20 cellular contexts compared by ENCODE assay signal in the genomic region with DNA sequence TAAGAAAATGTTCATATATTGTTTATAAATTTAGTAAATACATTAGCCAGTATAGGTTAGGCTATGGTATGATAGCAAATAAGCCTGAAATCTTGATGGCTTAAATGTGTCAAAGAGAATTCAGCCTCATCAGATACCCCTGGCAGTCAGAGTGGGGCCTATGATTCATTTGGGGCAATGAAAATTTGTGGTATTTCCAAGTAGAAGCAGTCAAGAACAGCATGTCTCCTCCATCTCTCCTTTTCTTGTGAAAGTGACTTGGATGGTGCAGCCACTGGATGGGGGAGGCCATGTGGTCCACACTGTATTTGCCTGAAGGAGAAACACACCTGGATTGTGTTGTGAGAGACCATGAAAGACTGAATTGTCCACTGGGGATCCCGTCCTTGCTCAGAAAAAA.
"Had no signal": no experiment of that assay in that cellular context is flagged by ENCODE, and none has a peak within 500 bp of the region (broad histone marks: within the 10 kb centered on the region; RNA-seq: fewer than 3 reads in every experiment).

No MANE protein-coding gene starts in this region.

- H3K9me3 ChIP-seq: adrenal gland, colonic mucosa, lower lobe of right lung, pancreas, right lobe of liver, SK-N-SH, tibial nerve had no signal

- H3K36me3 Mint-ChIP-seq: natural killer cell had no signal

- H3K36me3 ChIP-seq: adrenal gland, colonic mucosa, lower lobe of right lung, pancreas, right lobe of liver had no signal

- H3K4me1 ChIP-seq: adrenal gland, colonic mucosa, lower lobe of right lung, pancreas, right lobe of liver had no signal

- ATAC-seq: lower lobe of right lung, natural killer cell, pancreas, right lobe of liver, WTC11 had no signal

- H3K9me3 Mint-ChIP-seq: natural killer cell had no signal

- DNase-seq: activated CD4-positive, alpha-beta T cell treated with anti-CD3 and anti-CD28 coated beads, Interleukin-2, amount 10 ng/mL, durations not matched to agents 24 days and 14 days; activated naive CD4-positive, alpha-beta T cell treated with anti-CD3 and anti-CD28 coated beads for 36 hours; adrenal gland; central memory CD4-positive, alpha-beta T cell; colonic mucosa; foreskin melanocyte; glutamatergic neuron; hippocampal formation; lower lobe of right lung; natural killer cell; pancreas; right lobe of liver; SK-N-SH; stimulated activated CD4-positive, alpha-beta T cell treated with anti-CD3 and anti-CD28 coated beads, Interleukin-4, amount 100 ng/mL, for 24 hours; stimulated activated naive CD4-positive, alpha-beta T cell; substantia nigra had no signal

- H3K4me2 ChIP-seq: SK-N-SH, smooth muscle cell had no signal

- H3K4me3 ChIP-seq: adrenal gland, colonic mucosa, lower lobe of right lung, pancreas, right lobe of liver, smooth muscle cell, tibial nerve had no signal

- H3K9ac ChIP-seq: SK-N-SH had no signal

- H3K27ac Mint-ChIP-seq: activated CD4-positive, alpha-beta T cell treated with anti-CD3 and anti-CD28 coated beads, Interleukin-2, amount 10 ng/mL, durations not matched to agents 24 days and 14 days; activated naive CD4-positive, alpha-beta T cell treated with anti-CD3 and anti-CD28 coated beads for 36 hours; activated T-helper 2 cell treated with anti-CD3 and anti-CD28 coated beads, Interferon-gamma antibody, Interleukin-2, Interleukin-4, amounts not matched to agents 10 μg/mL and 5 μg/mL and 100 μg/mL, durations not matched to agents 14 hours and 24 hours and 36 hours; natural killer cell; WTC11 had no signal

- H3K4me3 Mint-ChIP-seq: activated CD4-positive, alpha-beta T cell treated with anti-CD3 and anti-CD28 coated beads, Interleukin-2, amount 10 ng/mL, durations not matched to agents 24 days and 14 days; activated naive CD4-positive, alpha-beta T cell treated with anti-CD3 and anti-CD28 coated beads for 36 hours; natural killer cell; WTC11 had no signal

- H3K27ac ChIP-seq: adrenal gland, colonic mucosa, lower lobe of right lung, pancreas, right lobe of liver, tibial nerve had no signal

- H3K27me3 ChIP-seq: adrenal gland, colonic mucosa, pancreas, right lobe of liver, tibial nerve had no signal
